9 cellular contexts compared by ENCODE assay signal in genomic region chr1:145846191-145846590, GRCh38. TPM values are rescaled to one million over a fixed set of nuclear protein-coding genes. Genes with fewer than 3 reads are reported as not detected.
DNase-seq lines count a peak whose midpoint lies in the region; ATAC-seq and TF ChIP-seq lines count a peak whose summit lies in the region.
"Had no signal": no experiment of that assay in that cellular context is flagged by ENCODE, and none has a peak within 500 bp of the region (broad histone marks: within the 10 kb centered on the region; RNA-seq: fewer than 3 reads in every experiment).

No MANE protein-coding gene starts in this region.

- no peak overlapping the region for H3K27ac Mint-ChIP-seq in endothelial cell (ENCODE audit: unreplicated experiment)

- no peaks in the 10 kb centered on the region for H3K9me3 Mint-ChIP-seq in endothelial cell (ENCODE audit: unreplicated experiment)

- ATAC-seq in aorta (ENCODE audit: low FRiP score): peak; percentile 27
- ATAC-seq in GM18517 (IDR thresholded peaks at IDR 0.05; ENCODE audit: unreplicated experiment): no peak

- H3K36me3 Mint-ChIP-seq in endothelial cell (ENCODE audit: low read depth, unreplicated experiment): peaks cover 32% of the 10 kb centered on the region

- peaks cover 0 to 3% of the 10 kb centered on the region in 2 donors for H3K36me3 ChIP-seq in aorta (ENCODE audit: control insufficient read depth in 1 of 2, insufficient read depth in 2 of 2, low read length in 1 of 2)

- intact Hi-C loops in aorta (cut with DNase I): loop anchor here (5.0 kb wide), 2 partner anchors 66 to 166 kb away; partner anchors contain the start of gene ITGA10 (in 2 of the 2)

- no peaks in the 10 kb centered on the region for H3K4me1 ChIP-seq in aorta (ENCODE audit: control insufficient read depth in 1 of 2, insufficient read depth in 2 of 2, low read length in 2 of 2)

- no peaks in the 10 kb centered on the region for H3K27me3 ChIP-seq in HL-60 (ENCODE audit: insufficient read depth, poor library complexity, severe bottlenecking)
- H3K27me3 ChIP-seq in aorta (ENCODE audit: control insufficient read depth in 1 of 2, insufficient read depth in 2 of 2, low read length in 1 of 2): no peaks in the 10 kb centered on the region

- H3K4me3 Mint-ChIP-seq in endothelial cell (ENCODE audit: unreplicated experiment): peak overlapping the region; percentile 87

- no peaks in the 10 kb centered on the region for H3K9me3 ChIP-seq in aorta (ENCODE audit: control insufficient read depth, low read length)

- H3K4me3 ChIP-seq in HL-60 (replicated peaks; ENCODE audit: insufficient read depth, low read length) (peak overlapping the region; percentile 63), aorta (ENCODE audit: low read length in 2 of 2) (no peak overlapping the region)

- WGBS in aorta, 2 donors: 26 to 28% methylated on average over 3 of the region's 3 CpGs

- H3K4me1 Mint-ChIP-seq in endothelial cell (ENCODE audit: unreplicated experiment): no peaks in the 10 kb centered on the region

- TF ChIP-seq CTCF in HL-60 (IDR thresholded peaks at IDR 0.05; ENCODE audit: insufficient read depth, low read length) (peak; percentile 84), endothelial cell (IDR thresholded peaks at IDR 0.05; ENCODE audit: unreplicated experiment) (no peak)

- H3K27me3 Mint-ChIP-seq in endothelial cell (ENCODE audit: unreplicated experiment): peaks cover 3% of the 10 kb centered on the region

- DNase-seq in NCI-H1436 (lab: John Stamatoyannopoulos, UW) (peak; percentile 0), NCI-H1436 treated with DMSO at 0.1 percent for 48 hours (lab: John Stamatoyannopoulos, UW) (no peak), HL-60 (ENCODE audit: low read depth in 1 of 2, low spot score in 1 of 2) (peak in 1 of 2 experiments; percentile 39), UCSD-AML1 (lab: John Stamatoyannopoulos, UW; ENCODE audit: unreplicated experiment) (peak; percentile 56), endothelial cell (ENCODE audit: low spot score) (peak; percentile 45), midbrain (lab: John Stamatoyannopoulos, UW) (peak; percentile 1), aorta (peak in 1 of 2 donors; percentile 54)

- H3K27ac ChIP-seq in HL-60 (replicated peaks) (no peak overlapping the region), aorta (ENCODE audit: low read depth in 1 of 2, low read length in 2 of 2) (peak overlapping the region in 1 of 2 donors; percentile 66)
- H3K27ac ChIP-seq: epithelial cell of prostate had no signal

RNA-seq across cellular contexts. Expression of gene NUDT17, which starts 0.8 kb away (rescaled TPM):
- total RNA-seq in endothelial cell (ENCODE audit: unreplicated experiment): 3.8 TPM
- total RNA-seq in aorta: 1 to 10 TPM; 1.2 to 2.7 TPM
- polyA plus RNA-seq in aorta: 1 to 10 TPM; 4.0 to 4.1 TPM

RNA-seq across cellular contexts. Expression of gene PIAS3, which starts 12.7 kb away (rescaled TPM):
- total RNA-seq in endothelial cell (ENCODE audit: unreplicated experiment): 38.8 TPM
- 10 to 100 TPM; 44.5 to 60.6 TPM for total RNA-seq in aorta
- polyA plus RNA-seq in aorta: 10 to 100 TPM; 12.3 to 81.7 TPM

RNA-seq across cellular contexts. Expression of gene POLR3C, which starts 22.2 kb away (rescaled TPM):
- total RNA-seq in endothelial cell (ENCODE audit: unreplicated experiment) (28.4 TPM), aorta (10 to 100 TPM; 23.8 to 25.9 TPM)
- 10 to 100 TPM; 14.8 to 21.0 TPM for polyA plus RNA-seq in aorta

RNA-seq across cellular contexts. Expression of gene RNF115, which starts 22.3 kb away (rescaled TPM):
- total RNA-seq in endothelial cell (ENCODE audit: unreplicated experiment): 13.1 TPM
- 10 to 100 TPM; 29.7 to 60.3 TPM for total RNA-seq in aorta
- 10 to 100 TPM; 13.3 to 14.4 TPM for polyA plus RNA-seq in aorta

RNA-seq across cellular contexts. Expression of gene ANKRD35, which starts 39.5 kb away (rescaled TPM):
- not detected for total RNA-seq in endothelial cell (ENCODE audit: unreplicated experiment)
- 1 to 10 TPM; 3.8 to 7.2 TPM for total RNA-seq in aorta
- polyA plus RNA-seq in aorta: 10 to 100 TPM in 1 of 2 donors, 1 to 10 TPM in 1; 8.4 to 23.6 TPM
